ENCODE assay signal across 8 cellular contexts in genomic region chr3:8239718-8240698, GRCh38.
DNase-seq lines count a peak whose midpoint lies in the region; ATAC-seq lines count a peak whose summit lies in the region.

No MANE protein-coding gene starts in this region.

- no peaks in the 10 kb centered on the region for H3K27me3 ChIP-seq in right cardiac atrium (ENCODE audit: control insufficient read depth, insufficient read depth)

- ATAC-seq in HG03103 (IDR thresholded peaks at IDR 0.05; ENCODE audit: low read depth, unreplicated experiment) (peak; percentile 93), right cardiac atrium (peak; percentile 50 to 55)

- no peaks in the 10 kb centered on the region for H3K4me1 ChIP-seq in right cardiac atrium (ENCODE audit: control insufficient read depth, insufficient read depth, low read length)

- H3K4me3 ChIP-seq in right cardiac atrium (ENCODE audit: low read length) = no peak overlapping the region

- no peak overlapping the region for H3K27ac ChIP-seq in right cardiac atrium (ENCODE audit: low read length)

- DNase-seq in D341Med (ENCODE audit: low spot score) (peak; percentile 62), GM19240 (ENCODE audit: insufficient read length, low spot score) (peak; percentile 15), NCI-H526 treated with DMSO at 0.1 percent for 48 hours (lab: John Stamatoyannopoulos, UW) (peak; percentile 42), right cardiac atrium (peak in 2 of 3 donors; percentile 12 to 31), smooth muscle cell of the brain vasculature (ENCODE audit: low read depth, low spot score) (peak; percentile 26), NCI-H446 treated with DMSO at 0.1 percent for 48 hours (lab: John Stamatoyannopoulos, UW) (no peak)
- DNase-seq in activated naive CD4-positive, alpha-beta T cell treated with anti-CD3 and anti-CD28 coated beads, Interleukin-2, amount 50 U/mL, for 16 hours = peak; percentile 17

- H3K9me3 ChIP-seq in right cardiac atrium (ENCODE audit: control insufficient read depth, low read length) = no peaks in the 10 kb centered on the region

- WGBS in right cardiac atrium = 77% methylated on average over 4 of the region's 4 CpGs

- intact Hi-C loops in right cardiac atrium (cut with DNase I) = no loop called here
